In the genomic region with DNA sequence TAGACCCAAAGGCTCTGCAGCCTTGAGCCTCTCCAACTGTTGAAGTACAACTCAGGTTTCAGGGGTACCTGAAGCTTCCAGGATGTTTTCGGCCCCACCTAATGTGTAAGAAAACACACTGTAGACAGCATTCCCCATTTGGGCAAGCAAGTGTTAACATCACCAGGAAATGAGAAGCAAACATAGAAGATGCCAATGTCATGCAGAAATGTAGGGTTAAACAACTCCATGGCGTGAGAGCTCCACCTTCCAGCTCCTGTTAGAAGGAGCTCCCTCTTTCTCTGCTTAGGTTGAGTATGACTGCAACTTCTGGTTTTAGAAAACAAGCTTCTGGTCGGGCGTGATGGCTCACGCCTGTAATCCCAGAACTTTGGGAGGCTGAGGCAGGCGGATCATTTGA, we compare ENCODE assay signal across 2 cellular contexts.
TF ChIP-seq lines count a peak whose summit lies in the region.

No MANE protein-coding gene starts in this region.

TF ChIP-seq in HepG2, 621 proteins besides CTCF, POLR2A, EP300 and RAD21:
- no peak for TF ChIP-seq SMYD3 (CRISPR knock-in tag; IDR thresholded peaks at IDR 0.05)
- TF ChIP-seq STAG1 (CRISPR knock-in tag; IDR thresholded peaks at IDR 0.05): peak; percentile 16; the same call in 1 of the 2 replicates
- no peak for TF ChIP-seq KDM5A (IDR thresholded peaks at IDR 0.05; ENCODE audit: borderline replicate concordance, low read length)
- TF ChIP-seq, protein P1, sequence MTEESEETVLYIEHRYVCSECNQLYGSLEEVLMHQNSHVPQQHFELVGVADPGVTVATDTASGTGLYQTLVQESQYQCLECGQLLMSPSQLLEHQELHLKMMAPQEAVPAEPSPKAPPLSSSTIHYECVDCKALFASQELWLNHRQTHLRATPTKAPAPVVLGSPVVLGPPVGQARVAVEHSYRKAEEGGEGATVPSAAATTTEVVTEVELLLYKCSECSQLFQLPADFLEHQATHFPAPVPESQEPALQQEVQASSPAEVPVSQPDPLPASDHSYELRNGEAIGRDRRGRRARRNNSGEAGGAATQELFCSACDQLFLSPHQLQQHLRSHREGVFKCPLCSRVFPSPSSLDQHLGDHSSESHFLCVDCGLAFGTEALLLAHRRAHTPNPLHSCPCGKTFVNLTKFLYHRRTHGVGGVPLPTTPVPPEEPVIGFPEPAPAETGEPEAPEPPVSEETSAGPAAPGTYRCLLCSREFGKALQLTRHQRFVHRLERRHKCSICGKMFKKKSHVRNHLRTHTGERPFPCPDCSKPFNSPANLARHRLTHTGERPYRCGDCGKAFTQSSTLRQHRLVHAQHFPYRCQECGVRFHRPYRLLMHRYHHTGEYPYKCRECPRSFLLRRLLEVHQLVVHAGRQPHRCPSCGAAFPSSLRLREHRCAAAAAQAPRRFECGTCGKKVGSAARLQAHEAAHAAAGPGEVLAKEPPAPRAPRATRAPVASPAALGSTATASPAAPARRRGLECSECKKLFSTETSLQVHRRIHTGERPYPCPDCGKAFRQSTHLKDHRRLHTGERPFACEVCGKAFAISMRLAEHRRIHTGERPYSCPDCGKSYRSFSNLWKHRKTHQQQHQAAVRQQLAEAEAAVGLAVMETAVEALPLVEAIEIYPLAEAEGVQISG (CRISPR knock-in tag; IDR thresholded peaks at IDR 0.05): no peak
- TF ChIP-seq ZC3H4 (CRISPR knock-in tag; IDR thresholded peaks at IDR 0.05; ENCODE audit: borderline replicate concordance): no peak
- TF ChIP-seq SMAD9 (CRISPR knock-in tag; IDR thresholded peaks at IDR 0.05): no peak
- TF ChIP-seq ZNF652 (CRISPR knock-in tag; IDR thresholded peaks at IDR 0.05; ENCODE audit: borderline replicate concordance, low read depth): peak; percentile 83
- TF ChIP-seq ZNF263 (CRISPR knock-in tag; IDR thresholded peaks at IDR 0.05): no peak

TF ChIP-seq in WTC11, 78 proteins besides CTCF, POLR2A, EP300 and RAD21:
- TF ChIP-seq ZNF317 (CRISPR knock-in tag; IDR thresholded peaks at IDR 0.05; ENCODE audit: borderline replicate concordance, low read depth) (no peak), ZNF219 (CRISPR knock-in tag; IDR thresholded peaks at IDR 0.05; ENCODE audit: borderline replicate concordance) (no peak), MYBL2 (CRISPR knock-in tag; IDR thresholded peaks at IDR 0.05) (no peak), IRF2 (CRISPR knock-in tag; IDR thresholded peaks at IDR 0.05; ENCODE audit: borderline replicate concordance, low read depth) (no peak), ZNF423 (CRISPR knock-in tag; IDR thresholded peaks at IDR 0.05) (no peak), ESRRA (CRISPR knock-in tag; IDR thresholded peaks at IDR 0.05; ENCODE audit: borderline replicate concordance) (no peak), NR1H2 (CRISPR knock-in tag; IDR thresholded peaks at IDR 0.05) (no peak), FOXK1 (CRISPR knock-in tag; IDR thresholded peaks at IDR 0.05) (no peak), NR2C2 (CRISPR knock-in tag; IDR thresholded peaks at IDR 0.05) (no peak), SOX15 (CRISPR knock-in tag; IDR thresholded peaks at IDR 0.05) (no peak), NFYB (CRISPR knock-in tag; conservative IDR thresholded peaks at IDR 0.05; ENCODE audit: low read depth) (no peak)
- TF ChIP-seq, protein P2, sequence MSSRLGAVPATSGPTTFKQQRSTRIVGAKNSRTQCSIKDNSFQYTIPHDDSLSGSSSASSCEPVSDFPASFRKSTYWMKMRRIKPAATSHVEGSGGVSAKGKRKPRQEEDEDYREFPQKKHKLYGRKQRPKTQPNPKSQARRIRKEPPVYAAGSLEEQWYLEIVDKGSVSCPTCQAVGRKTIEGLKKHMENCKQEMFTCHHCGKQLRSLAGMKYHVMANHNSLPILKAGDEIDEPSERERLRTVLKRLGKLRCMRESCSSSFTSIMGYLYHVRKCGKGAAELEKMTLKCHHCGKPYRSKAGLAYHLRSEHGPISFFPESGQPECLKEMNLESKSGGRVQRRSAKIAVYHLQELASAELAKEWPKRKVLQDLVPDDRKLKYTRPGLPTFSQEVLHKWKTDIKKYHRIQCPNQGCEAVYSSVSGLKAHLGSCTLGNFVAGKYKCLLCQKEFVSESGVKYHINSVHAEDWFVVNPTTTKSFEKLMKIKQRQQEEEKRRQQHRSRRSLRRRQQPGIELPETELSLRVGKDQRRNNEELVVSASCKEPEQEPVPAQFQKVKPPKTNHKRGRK (CRISPR knock-in tag; IDR thresholded peaks at IDR 0.05; ENCODE audit: borderline replicate concordance): no peak
- TF ChIP-seq, protein P3, sequence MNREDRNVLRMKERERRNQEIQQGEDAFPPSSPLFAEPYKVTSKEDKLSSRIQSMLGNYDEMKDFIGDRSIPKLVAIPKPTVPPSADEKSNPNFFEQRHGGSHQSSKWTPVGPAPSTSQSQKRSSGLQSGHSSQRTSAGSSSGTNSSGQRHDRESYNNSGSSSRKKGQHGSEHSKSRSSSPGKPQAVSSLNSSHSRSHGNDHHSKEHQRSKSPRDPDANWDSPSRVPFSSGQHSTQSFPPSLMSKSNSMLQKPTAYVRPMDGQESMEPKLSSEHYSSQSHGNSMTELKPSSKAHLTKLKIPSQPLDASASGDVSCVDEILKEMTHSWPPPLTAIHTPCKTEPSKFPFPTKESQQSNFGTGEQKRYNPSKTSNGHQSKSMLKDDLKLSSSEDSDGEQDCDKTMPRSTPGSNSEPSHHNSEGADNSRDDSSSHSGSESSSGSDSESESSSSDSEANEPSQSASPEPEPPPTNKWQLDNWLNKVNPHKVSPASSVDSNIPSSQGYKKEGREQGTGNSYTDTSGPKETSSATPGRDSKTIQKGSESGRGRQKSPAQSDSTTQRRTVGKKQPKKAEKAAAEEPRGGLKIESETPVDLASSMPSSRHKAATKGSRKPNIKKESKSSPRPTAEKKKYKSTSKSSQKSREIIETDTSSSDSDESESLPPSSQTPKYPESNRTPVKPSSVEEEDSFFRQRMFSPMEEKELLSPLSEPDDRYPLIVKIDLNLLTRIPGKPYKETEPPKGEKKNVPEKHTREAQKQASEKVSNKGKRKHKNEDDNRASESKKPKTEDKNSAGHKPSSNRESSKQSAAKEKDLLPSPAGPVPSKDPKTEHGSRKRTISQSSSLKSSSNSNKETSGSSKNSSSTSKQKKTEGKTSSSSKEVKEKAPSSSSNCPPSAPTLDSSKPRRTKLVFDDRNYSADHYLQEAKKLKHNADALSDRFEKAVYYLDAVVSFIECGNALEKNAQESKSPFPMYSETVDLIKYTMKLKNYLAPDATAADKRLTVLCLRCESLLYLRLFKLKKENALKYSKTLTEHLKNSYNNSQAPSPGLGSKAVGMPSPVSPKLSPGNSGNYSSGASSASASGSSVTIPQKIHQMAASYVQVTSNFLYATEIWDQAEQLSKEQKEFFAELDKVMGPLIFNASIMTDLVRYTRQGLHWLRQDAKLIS (CRISPR knock-in tag; IDR thresholded peaks at IDR 0.05; ENCODE audit: borderline replicate concordance): no peak
- TF ChIP-seq, protein P4, sequence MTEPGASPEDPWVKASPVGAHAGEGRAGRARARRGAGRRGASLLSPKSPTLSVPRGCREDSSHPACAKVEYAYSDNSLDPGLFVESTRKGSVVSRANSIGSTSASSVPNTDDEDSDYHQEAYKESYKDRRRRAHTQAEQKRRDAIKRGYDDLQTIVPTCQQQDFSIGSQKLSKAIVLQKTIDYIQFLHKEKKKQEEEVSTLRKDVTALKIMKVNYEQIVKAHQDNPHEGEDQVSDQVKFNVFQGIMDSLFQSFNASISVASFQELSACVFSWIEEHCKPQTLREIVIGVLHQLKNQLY (CRISPR knock-in tag; IDR thresholded peaks at IDR 0.05): no peak
TF ChIP-seq in WTC11: peak in this region for 0.
